8 cellular contexts compared by ENCODE assay signal in genomic region chr4:82798168-82799005, GRCh38. TPM values are rescaled to one million over a fixed set of nuclear protein-coding genes. Genes with fewer than 3 reads are reported as not detected.
DNase-seq lines count a peak whose midpoint lies in the region; ATAC-seq and TF ChIP-seq lines count a peak whose summit lies in the region.

SCD5 (minus strand) TSS chr4:82798796; CDS start chr4:82798537, 259 bp downstream.

- peaks cover 43% of the 10 kb centered on the region for H3K27me3 Mint-ChIP-seq in activated CD4-positive, alpha-beta memory T cell treated with anti-CD3 and anti-CD28 coated beads for 36 hours

- TF ChIP-seq POLR2A in lower leg skin (IDR thresholded peaks at IDR 0.05): no peak

- H3K36me3 Mint-ChIP-seq in activated CD4-positive, alpha-beta memory T cell treated with anti-CD3 and anti-CD28 coated beads for 36 hours: no peaks in the 10 kb centered on the region

- TF ChIP-seq CTCF in lower leg skin (IDR thresholded peaks at IDR 0.05): no peak

- POLR2A ChIA-PET in activated CD4-positive, alpha-beta memory T cell treated with anti-CD3 and anti-CD28 coated beads for 36 hours (lab: Charles Lee): no interaction called here

- H3K4me3 ChIP-seq in lower leg skin (ENCODE audit: low read depth, poor library complexity, severe bottlenecking): peak within 1 kb of the TSS; percentile 64

- intact Hi-C loops in activated CD4-positive, alpha-beta memory T cell treated with anti-CD3 and anti-CD28 coated beads for 36 hours (cut with micrococcal nuclease): no loop called here
- intact Hi-C loops in lower leg skin (cut with DNase I; ENCODE audit: low total_unique reads): no loop called here

- DNase-seq in activated CD4-positive, alpha-beta T cell treated with anti-CD3 and anti-CD28 coated beads for 1 hour: peak; percentile 24
- no peak for DNase-seq in activated CD4-positive, alpha-beta T cell treated with anti-CD3 and anti-CD28 coated beads, Interleukin-2, amount 50 U/mL, for 1 hour
- DNase-seq in NCI-H2171 (lab: John Stamatoyannopoulos, UW) (peak; percentile 74), ecto neural progenitor cell (ENCODE audit: low spot score) (peak; percentile 86), lower leg skin (ENCODE audit: low spot score in 2 of 2) (peak; percentile 30 to 91)
- DNase-seq in activated CD4-positive, alpha-beta memory T cell treated with anti-CD3 and anti-CD28 coated beads for 36 hours: peak; percentile 44
- DNase-seq in stimulated activated CD4-positive, alpha-beta T cell treated with anti-CD3 and anti-CD28 coated beads, TNF-alpha, amount 100 ng/mL, for 24 hours (ENCODE audit: low read depth in 3 of 3): peak in 2 of 3 experiments; percentile 31 to 65

- H3K9me3 Mint-ChIP-seq in activated CD4-positive, alpha-beta memory T cell treated with anti-CD3 and anti-CD28 coated beads for 36 hours: no peaks in the 10 kb centered on the region

- peak; percentile 83 for ATAC-seq in HG02943 (IDR thresholded peaks at IDR 0.05; ENCODE audit: low read depth, unreplicated experiment)

- CTCF ChIA-PET in activated CD4-positive, alpha-beta memory T cell treated with anti-CD3 and anti-CD28 coated beads for 36 hours (lab: Charles Lee): interaction anchor here (1.3 kb wide), 1 partner anchor 9 kb away, joined by 3 read pairs; no protein-coding TSS in a partner anchor

- H3K4me1 Mint-ChIP-seq in activated CD4-positive, alpha-beta memory T cell treated with anti-CD3 and anti-CD28 coated beads for 36 hours (ENCODE audit: low read depth): peaks cover 11% of the 10 kb centered on the region

- 1% methylated on average over 35 to 54 of the region's 94 CpGs for WGBS in lower leg skin, 2 donors

- no peak within 1 kb of the TSS for H3K27ac Mint-ChIP-seq in activated CD4-positive, alpha-beta memory T cell treated with anti-CD3 and anti-CD28 coated beads for 36 hours

- peak within 1 kb of the TSS; percentile 70 for H3K4me3 Mint-ChIP-seq in activated CD4-positive, alpha-beta memory T cell treated with anti-CD3 and anti-CD28 coated beads for 36 hours

RNA-seq across cellular contexts. Expression of gene SCD5, which starts in this region (rescaled TPM):
- total RNA-seq in activated CD4-positive, alpha-beta memory T cell treated with anti-CD3 and anti-CD28 coated beads for 36 hours: under 1 TPM; 0.12 to 0.14 TPM
- total RNA-seq in lower leg skin: 10 to 100 TPM in 2 of 4 donors, 1 to 10 TPM in 2; 4.6 to 16.9 (median 11.6) TPM

Comparison
In these comparisons a context has a peak if more than half of its experiments do, and no peak if none do; other contexts are left out.
1. RNA of gene SCD5 (total RNA-seq): 4.6 to 16.9 TPM in lower leg skin; 0.12 to 0.14 TPM in activated CD4-positive, alpha-beta memory T cell treated with anti-CD3 and anti-CD28 coated beads for 36 hours; every median in the first group is over 4 times any median in the second.
2. Peak in DNase-seq in activated CD4-positive, alpha-beta memory T cell treated with anti-CD3 and anti-CD28 coated beads for 36 hours; RNA of the gene not detected or under 1 TPM.